ENCODE assay signal across 1 cellular context in the genomic region with DNA sequence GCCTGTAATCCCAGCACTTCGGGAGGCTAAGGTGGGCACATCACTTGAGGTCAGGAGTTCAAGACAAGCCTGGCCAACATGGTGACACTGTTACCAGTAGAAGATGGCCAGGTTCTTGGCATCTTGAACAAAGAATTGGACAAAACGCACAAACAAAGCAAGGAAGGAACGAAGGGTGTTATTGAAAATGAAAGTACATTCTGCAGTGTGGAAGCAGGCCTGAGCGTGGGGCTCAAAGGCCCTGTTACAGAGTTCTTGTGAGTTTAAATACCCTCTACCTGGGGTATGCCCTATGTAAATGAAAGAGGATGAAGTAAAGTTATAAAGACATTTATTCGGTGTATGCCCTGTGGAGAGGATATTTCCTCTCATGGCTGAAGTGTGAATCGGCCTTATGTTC.
TF ChIP-seq lines count a peak whose summit lies in the region.

No MANE protein-coding gene starts in this region.

TF ChIP-seq in K562, 482 proteins besides CTCF, POLR2A, EP300 and RAD21 (continued from another document):
- TF ChIP-seq, protein P1, sequence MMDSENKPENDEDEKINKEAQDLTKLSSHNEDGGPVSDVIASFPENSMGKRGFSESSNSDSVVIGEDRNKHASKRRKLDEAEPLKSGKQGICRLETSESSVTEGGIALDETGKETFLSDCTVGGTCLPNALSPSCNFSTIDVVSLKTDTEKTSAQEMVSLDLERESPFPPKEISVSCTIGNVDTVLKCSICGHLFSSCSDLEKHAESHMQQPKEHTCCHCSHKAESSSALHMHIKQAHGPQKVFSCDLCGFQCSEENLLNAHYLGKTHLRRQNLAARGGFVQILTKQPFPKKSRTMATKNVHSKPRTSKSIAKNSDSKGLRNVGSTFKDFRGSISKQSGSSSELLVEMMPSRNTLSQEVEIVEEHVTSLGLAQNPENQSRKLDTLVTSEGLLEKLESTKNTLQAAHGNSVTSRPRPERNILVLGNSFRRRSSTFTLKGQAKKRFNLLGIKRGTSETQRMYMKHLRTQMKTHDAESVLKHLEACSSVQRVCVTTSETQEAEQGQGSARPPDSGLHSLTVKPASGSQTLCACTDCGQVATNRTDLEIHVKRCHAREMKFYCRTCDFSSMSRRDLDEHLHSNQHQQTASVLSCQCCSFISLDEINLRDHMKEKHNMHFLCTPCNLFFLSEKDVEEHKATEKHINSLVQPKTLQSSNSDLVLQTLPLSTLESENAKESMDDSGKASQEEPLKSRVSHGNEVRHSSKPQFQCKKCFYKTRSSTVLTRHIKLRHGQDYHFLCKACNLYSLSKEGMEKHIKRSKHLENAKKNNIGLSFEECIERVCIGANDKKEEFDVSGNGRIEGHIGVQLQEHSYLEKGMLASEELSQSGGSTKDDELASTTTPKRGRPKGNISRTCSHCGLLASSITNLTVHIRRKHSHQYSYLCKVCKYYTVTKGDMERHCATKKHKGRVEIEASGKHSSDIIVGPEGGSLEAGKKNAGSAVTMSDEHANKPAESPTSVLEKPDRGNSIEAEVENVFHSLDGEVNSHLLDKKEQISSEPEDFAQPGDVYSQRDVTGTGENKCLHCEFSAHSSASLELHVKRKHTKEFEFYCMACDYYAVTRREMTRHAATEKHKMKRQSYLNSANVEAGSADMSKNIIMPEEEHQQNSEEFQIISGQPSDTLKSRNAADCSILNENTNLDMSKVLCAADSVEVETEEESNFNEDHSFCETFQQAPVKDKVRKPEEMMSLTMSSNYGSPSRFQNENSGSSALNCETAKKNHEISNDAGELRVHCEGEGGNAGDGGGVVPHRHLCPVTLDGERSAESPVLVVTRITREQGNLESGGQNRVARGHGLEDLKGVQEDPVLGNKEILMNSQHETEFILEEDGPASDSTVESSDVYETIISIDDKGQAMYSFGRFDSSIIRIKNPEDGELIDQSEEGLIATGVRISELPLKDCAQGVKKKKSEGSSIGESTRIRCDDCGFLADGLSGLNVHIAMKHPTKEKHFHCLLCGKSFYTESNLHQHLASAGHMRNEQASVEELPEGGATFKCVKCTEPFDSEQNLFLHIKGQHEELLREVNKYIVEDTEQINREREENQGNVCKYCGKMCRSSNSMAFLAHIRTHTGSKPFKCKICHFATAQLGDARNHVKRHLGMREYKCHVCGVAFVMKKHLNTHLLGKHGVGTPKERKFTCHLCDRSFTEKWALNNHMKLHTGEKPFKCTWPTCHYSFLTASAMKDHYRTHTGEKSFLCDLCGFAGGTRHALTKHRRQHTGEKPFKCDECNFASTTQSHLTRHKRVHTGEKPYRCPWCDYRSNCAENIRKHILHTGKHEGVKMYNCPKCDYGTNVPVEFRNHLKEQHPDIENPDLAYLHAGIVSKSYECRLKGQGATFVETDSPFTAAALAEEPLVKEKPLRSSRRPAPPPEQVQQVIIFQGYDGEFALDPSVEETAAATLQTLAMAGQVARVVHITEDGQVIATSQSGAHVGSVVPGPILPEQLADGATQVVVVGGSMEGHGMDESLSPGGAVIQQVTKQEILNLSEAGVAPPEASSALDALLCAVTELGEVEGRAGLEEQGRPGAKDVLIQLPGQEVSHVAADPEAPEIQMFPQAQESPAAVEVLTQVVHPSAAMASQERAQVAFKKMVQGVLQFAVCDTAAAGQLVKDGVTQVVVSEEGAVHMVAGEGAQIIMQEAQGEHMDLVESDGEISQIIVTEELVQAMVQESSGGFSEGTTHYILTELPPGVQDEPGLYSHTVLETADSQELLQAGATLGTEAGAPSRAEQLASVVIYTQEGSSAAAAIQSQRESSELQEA (IDR thresholded peaks at IDR 0.05; ENCODE audit: low read depth): no peak
- TF ChIP-seq ZC3H4 (CRISPR knock-in tag; IDR thresholded peaks at IDR 0.05; ENCODE audit: borderline replicate concordance): no peak
- TF ChIP-seq KLF6 (CRISPR knock-in tag; IDR thresholded peaks at IDR 0.05; ENCODE audit: borderline replicate concordance): no peak
- no peak for TF ChIP-seq ZFPM2 (CRISPR knock-in tag; IDR thresholded peaks at IDR 0.05)
- no peak for TF ChIP-seq RFX1 (IDR thresholded peaks at IDR 0.05)
- TF ChIP-seq ZNF57 (CRISPR knock-in tag; IDR thresholded peaks at IDR 0.05): no peak
- no peak for TF ChIP-seq YBX1 (IDR thresholded peaks at IDR 0.05)
- TF ChIP-seq, protein P2, sequence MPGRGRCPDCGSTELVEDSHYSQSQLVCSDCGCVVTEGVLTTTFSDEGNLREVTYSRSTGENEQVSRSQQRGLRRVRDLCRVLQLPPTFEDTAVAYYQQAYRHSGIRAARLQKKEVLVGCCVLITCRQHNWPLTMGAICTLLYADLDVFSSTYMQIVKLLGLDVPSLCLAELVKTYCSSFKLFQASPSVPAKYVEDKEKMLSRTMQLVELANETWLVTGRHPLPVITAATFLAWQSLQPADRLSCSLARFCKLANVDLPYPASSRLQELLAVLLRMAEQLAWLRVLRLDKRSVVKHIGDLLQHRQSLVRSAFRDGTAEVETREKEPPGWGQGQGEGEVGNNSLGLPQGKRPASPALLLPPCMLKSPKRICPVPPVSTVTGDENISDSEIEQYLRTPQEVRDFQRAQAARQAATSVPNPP (IDR thresholded peaks at IDR 0.05; ENCODE audit: borderline replicate concordance, insufficient read depth, insufficient read length): no peak
- TF ChIP-seq ZC3H11A (IDR thresholded peaks at IDR 0.05; ENCODE audit: low read depth, low read length): no peak
- no peak for TF ChIP-seq MAFF (IDR thresholded peaks at IDR 0.05; ENCODE audit: low read length)
